Comparison of ENCODE assay signal across 8 cellular contexts in the genomic region with DNA sequence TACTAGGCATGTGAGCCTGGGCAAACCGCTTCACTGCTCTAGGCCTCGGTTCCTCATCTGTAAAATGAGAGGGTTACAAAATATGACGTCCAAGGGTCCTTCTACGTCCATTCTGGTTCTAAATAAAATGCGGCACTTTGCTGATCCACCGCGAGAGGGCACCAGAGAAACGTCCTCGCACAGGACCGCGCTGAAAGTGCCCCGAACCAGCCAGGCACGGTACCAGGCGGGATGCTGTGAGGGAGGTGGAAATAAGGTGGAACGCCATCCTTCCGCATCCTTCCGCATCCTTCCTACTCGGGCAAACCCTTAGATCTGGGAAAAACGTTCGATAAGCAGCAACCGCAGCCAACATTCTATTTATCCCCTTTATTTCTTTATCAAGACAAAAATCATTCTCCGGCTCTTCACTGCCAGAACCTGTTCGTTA.
DNase-seq lines count a peak whose midpoint lies in the region; ATAC-seq, FAIRE-seq and TF ChIP-seq lines count a peak whose summit lies in the region.

No MANE protein-coding gene starts in this region.

- H3K4me1 ChIP-seq in right cardiac atrium (ENCODE audit: control insufficient read depth, insufficient read depth, low read length), result peaks cover 1% of the 10 kb centered on the region
- H3K4me1 ChIP-seq in small intestine (ENCODE audit: control insufficient read depth in 2 of 2, insufficient read depth in 1 of 2, low read depth in 1 of 2, low read length in 1 of 2), result no peaks in the 10 kb centered on the region

- no peak for FAIRE-seq in small intestine (lab: Jason Lieb, UNC)

- ATAC-seq in CD4-positive, alpha-beta T cell (ENCODE audit: poor library complexity), result peak; percentile 89
- peak; percentile 67 for ATAC-seq in GM21529 (IDR thresholded peaks at IDR 0.05; ENCODE audit: unreplicated experiment)
- peak; percentile 77 for ATAC-seq in activated naive CD8-positive, alpha-beta T cell treated with anti-CD3 and anti-CD28 coated beads, Interleukin-2, amount 50 U/mL, for 24 hours
- peak; percentile 76 to 80 for ATAC-seq in right cardiac atrium
- no peak for ATAC-seq in HG03108 (IDR thresholded peaks at IDR 0.05; ENCODE audit: unreplicated experiment)

- H3K4me3 Mint-ChIP-seq in CD4-positive, alpha-beta T cell, result no peak overlapping the region
- H3K4me3 Mint-ChIP-seq in activated naive CD8-positive, alpha-beta T cell treated with anti-CD3 and anti-CD28 coated beads, Interleukin-2, amount 50 U/mL, for 24 hours, result no peak overlapping the region

- peaks cover 6% of the 10 kb centered on the region for H3K9me3 Mint-ChIP-seq in CD4-positive, alpha-beta T cell
- peaks cover 8% of the 10 kb centered on the region for H3K9me3 Mint-ChIP-seq in activated naive CD8-positive, alpha-beta T cell treated with anti-CD3 and anti-CD28 coated beads, Interleukin-2, amount 50 U/mL, for 24 hours

- H3K4me3 ChIP-seq in right cardiac atrium (ENCODE audit: low read length), result no peak overlapping the region
- H3K4me3 ChIP-seq in small intestine (ENCODE audit: low read depth in 1 of 2, low read length in 2 of 2), result no peak overlapping the region

- H3K36me3 ChIP-seq in small intestine (ENCODE audit: control insufficient read depth in 2 of 2, insufficient read depth in 2 of 2, low read length in 2 of 2), result no peaks in the 10 kb centered on the region

- peak; percentile 53 to 81 (median 67) for DNase-seq in CD4-positive, alpha-beta T cell
- DNase-seq in NCI-H1105 (lab: John Stamatoyannopoulos, UW), result peak; percentile 51
- peak; percentile 57 for DNase-seq in T follicular helper cell (ENCODE audit: low read depth)
- peak; percentile 80 for DNase-seq in activated naive CD8-positive, alpha-beta T cell treated with anti-CD3 and anti-CD28 coated beads, Interleukin-2, amount 50 U/mL, for 24 hours
- peak; percentile 75 to 90 (median 84) for DNase-seq in right cardiac atrium
- peak; percentile 35 for DNase-seq in small intestine

- CTCF ChIA-PET in CD4-positive, alpha-beta T cell (lab: Charles Lee), result interaction anchor here (0.7 to 2.8 kb wide), 6 partner anchors 34 to 506 kb away, joined by 3 to 18 read pairs (median 4); no protein-coding TSS in a partner anchor

- intact Hi-C loops in CD4-positive, alpha-beta T cell (cut with DNase I, micrococcal nuclease), result loop anchor here (1.0 kb wide), 4 partner anchors 44 to 506 kb away; no protein-coding TSS in a partner anchor
- intact Hi-C loops in right cardiac atrium (cut with DNase I), result loop anchor here in 3 of 4 donors (2.0 to 5.0 kb wide), 2 partner anchors 82 to 84 kb away; no protein-coding TSS in a partner anchor

- H3K27me3 Mint-ChIP-seq in CD4-positive, alpha-beta T cell, result no peaks in the 10 kb centered on the region
- H3K27me3 Mint-ChIP-seq in activated naive CD8-positive, alpha-beta T cell treated with anti-CD3 and anti-CD28 coated beads, Interleukin-2, amount 50 U/mL, for 24 hours, result no peaks in the 10 kb centered on the region

- 12% methylated on average over 23 of the region's 23 CpGs for whole genome bisulfite sequencing in right cardiac atrium
- WGBS in small intestine, 3 donors, result 12 to 14% (median 14%) methylated on average over 23 of the region's 23 CpGs

- POLR2A ChIA-PET in CD4-positive, alpha-beta T cell (lab: Charles Lee), result interaction anchor here (1.4 to 1.5 kb wide), 2 partner anchors 34 to 83 kb away, joined by 5 to 15 read pairs; no protein-coding TSS in a partner anchor

- H3K27me3 ChIP-seq in CD4-positive, alpha-beta T cell (ENCODE audit: control insufficient read depth, insufficient read depth, low read length), result no peaks in the 10 kb centered on the region
- H3K27me3 ChIP-seq in right cardiac atrium (ENCODE audit: control insufficient read depth, insufficient read depth) (no peaks in the 10 kb centered on the region), small intestine (ENCODE audit: control insufficient read depth in 2 of 2, insufficient read depth in 2 of 2, low read length in 2 of 2) (no peaks in the 10 kb centered on the region)

- H3K27ac Mint-ChIP-seq in CD4-positive, alpha-beta T cell, result no peak overlapping the region
- H3K27ac Mint-ChIP-seq in activated naive CD8-positive, alpha-beta T cell treated with anti-CD3 and anti-CD28 coated beads, Interleukin-2, amount 50 U/mL, for 24 hours, result no peak overlapping the region

- H3K36me3 Mint-ChIP-seq in CD4-positive, alpha-beta T cell (ENCODE audit: low read depth), result no peaks in the 10 kb centered on the region
- H3K36me3 Mint-ChIP-seq in activated naive CD8-positive, alpha-beta T cell treated with anti-CD3 and anti-CD28 coated beads, Interleukin-2, amount 50 U/mL, for 24 hours (ENCODE audit: low read depth), result no peaks in the 10 kb centered on the region

- peak; percentile 93 for TF ChIP-seq CTCF in CD4-positive, alpha-beta T cell (IDR thresholded peaks at IDR 0.05)

- peaks cover 4% of the 10 kb centered on the region for H3K9me3 ChIP-seq in CD4-positive, alpha-beta T cell (ENCODE audit: control insufficient read depth, low read length)
- no peaks in the 10 kb centered on the region for H3K9me3 ChIP-seq in right cardiac atrium (ENCODE audit: control insufficient read depth, low read length)
- H3K9me3 ChIP-seq in small intestine (ENCODE audit: control insufficient read depth, low read depth), result no peaks in the 10 kb centered on the region

- no peak overlapping the region for H3K27ac ChIP-seq in CD4-positive, alpha-beta T cell (ENCODE audit: low read depth, low read length)
- no peak overlapping the region for H3K27ac ChIP-seq in right cardiac atrium (ENCODE audit: low read length)
- no peak overlapping the region for H3K27ac ChIP-seq in small intestine (ENCODE audit: low read depth in 1 of 2, low read length in 1 of 2)

- H3K4me1 Mint-ChIP-seq in CD4-positive, alpha-beta T cell (ENCODE audit: low read depth), result peaks cover 30% of the 10 kb centered on the region
- H3K4me1 Mint-ChIP-seq in activated naive CD8-positive, alpha-beta T cell treated with anti-CD3 and anti-CD28 coated beads, Interleukin-2, amount 50 U/mL, for 24 hours, result peaks cover 19% of the 10 kb centered on the region
